Comparison of ENCODE assay signal across 2 cellular contexts in genomic region chr5:176863041-176863764, GRCh38.
TF ChIP-seq lines count a peak whose summit lies in the region.

No MANE protein-coding gene starts in this region.

TF ChIP-seq in GM23338, 12 proteins besides CTCF, POLR2A, EP300 and RAD21:
- TF ChIP-seq ZNF331 (CRISPR knock-in tag; IDR thresholded peaks at IDR 0.05; ENCODE audit: low read depth): no peak
- no peak for TF ChIP-seq EZH2 (IDR thresholded peaks at IDR 0.05; ENCODE audit: low read depth, unreplicated experiment)
- TF ChIP-seq ETS1 (IDR thresholded peaks at IDR 0.05): no peak
- TF ChIP-seq NANOG (IDR thresholded peaks at IDR 0.05; ENCODE audit: borderline replicate concordance): no peak
- no peak for TF ChIP-seq ZNF114 (CRISPR knock-in tag; IDR thresholded peaks at IDR 0.05)
- TF ChIP-seq EZH2phosphoT487 (IDR thresholded peaks at IDR 0.05; ENCODE audit: unreplicated experiment): no peak
- no peak for TF ChIP-seq CREB1 (CRISPR knock-in tag; IDR thresholded peaks at IDR 0.05; ENCODE audit: low read depth)
- TF ChIP-seq JUNB (IDR thresholded peaks at IDR 0.05; ENCODE audit: unreplicated experiment): no peak
- TF ChIP-seq REST (IDR thresholded peaks at IDR 0.05; ENCODE audit: unreplicated experiment): no peak

TF ChIP-seq in H1, 55 proteins besides CTCF, POLR2A, EP300 and RAD21:
- no peak for TF ChIP-seq TAF7 (optimal IDR thresholded peaks at IDR 0.05; ENCODE audit: borderline replicate concordance, low read depth, low read length)
- no peak for TF ChIP-seq PHF8 (conservative IDR thresholded peaks at IDR 0.05; ENCODE audit: low read depth, low read length)
- TF ChIP-seq MAX (IDR thresholded peaks at IDR 0.05): no peak
- TF ChIP-seq JUN (IDR thresholded peaks at IDR 0.05; ENCODE audit: low read depth, low read length): no peak
- 0 out of 2 replicates have a peak, but pooled peaks have one; percentile 17 for TF ChIP-seq EGR1 (IDR thresholded peaks at IDR 0.05; ENCODE audit: borderline replicate concordance, low read depth, low read length)
